23 cellular contexts compared by ENCODE assay signal in genomic region chr1:115710859-115711624, GRCh38. TPM values are rescaled to one million over a fixed set of nuclear protein-coding genes. Genes with fewer than 3 reads are reported as not detected.
A peak's percentile ranks its signal among the peaks of the same experiment; 100 is the strongest.
DNase-seq lines count a peak whose midpoint lies in the region; ATAC-seq and TF ChIP-seq lines count a peak whose summit lies in the region.
"Had no signal": no experiment of that assay in that cellular context is flagged by ENCODE, and none has a peak within 500 bp of the region (broad histone marks: within the 10 kb centered on the region; RNA-seq: fewer than 3 reads in every experiment).

No MANE protein-coding gene starts in this region.

- H3K27ac Mint-ChIP-seq in activated CD4-positive, alpha-beta memory T cell treated with anti-CD3 and anti-CD28 coated beads, Interleukin-2, amount 10 ng/mL, durations not matched to agents 7 days and 5 days = no peak overlapping the region
- H3K27ac Mint-ChIP-seq: activated naive CD4-positive, alpha-beta T cell treated with anti-CD3 and anti-CD28 coated beads for 36 hours; memory B cell; natural killer cell treated with Interleukin-12 subunit alpha and Interleukin-12 subunit beta and Interleukin-15 and Interleukin-18, amount 100 ng/mL, for 72 hours; progenitor cell of endocrine pancreas; stimulated activated naive B cell treated with anti-CD40 and anti-IgM and Interleukin-4, amounts not matched to agents 10 μg/mL and 1 μg/mL and 100 μg/mL, for 72 hours had no signal

- H3K36me3 Mint-ChIP-seq in activated CD4-positive, alpha-beta memory T cell treated with anti-CD3 and anti-CD28 coated beads, Interleukin-2, amount 10 ng/mL, durations not matched to agents 7 days and 5 days (ENCODE audit: low read depth) = no peaks in the 10 kb centered on the region
- H3K36me3 Mint-ChIP-seq: memory B cell; natural killer cell treated with Interleukin-12 subunit alpha and Interleukin-12 subunit beta and Interleukin-15 and Interleukin-18, amount 100 ng/mL, for 72 hours; stimulated activated naive B cell treated with anti-CD40 and anti-IgM and Interleukin-4, amounts not matched to agents 10 μg/mL and 1 μg/mL and 100 μg/mL, for 72 hours had no signal

- no peaks in the 10 kb centered on the region for H3K79me2 ChIP-seq in Loucy (ENCODE audit: insufficient read depth, low read length)
- H3K79me2 ChIP-seq in trophoblast cell (ENCODE audit: control insufficient read depth, insufficient read depth, low read length, poor library complexity) = peaks cover 6% of the 10 kb centered on the region

- TF ChIP-seq CTCF in Loucy (conservative IDR thresholded peaks at IDR 0.05; ENCODE audit: low read length) (no peak), heart left ventricle (IDR thresholded peaks at IDR 0.05) (no peak)

- peak overlapping the region; percentile 83 for H4K91ac ChIP-seq in trophoblast cell (ENCODE audit: low read depth, low read length)

- peaks cover 53% of the 10 kb centered on the region for H3K79me1 ChIP-seq in trophoblast cell (ENCODE audit: low read length)

- H2BK5ac ChIP-seq in trophoblast cell (ENCODE audit: low read depth, low read length, poor library complexity) = peak overlapping the region; percentile 65

- H3K27me3 Mint-ChIP-seq in activated CD4-positive, alpha-beta memory T cell treated with anti-CD3 and anti-CD28 coated beads, Interleukin-2, amount 10 ng/mL, durations not matched to agents 7 days and 5 days = peaks cover 29% of the 10 kb centered on the region
- H3K27me3 Mint-ChIP-seq: progenitor cell of endocrine pancreas had no signal

- no peaks in the 10 kb centered on the region for H4K20me1 ChIP-seq in Loucy (ENCODE audit: insufficient read depth, low read length, poor library complexity, severe bottlenecking)

- CTCF ChIA-PET in activated CD4-positive, alpha-beta memory T cell treated with anti-CD3 and anti-CD28 coated beads, Interleukin-2, amount 10 ng/mL, durations not matched to agents 7 days and 5 days (lab: Charles Lee) = interaction anchor here (2.4 kb wide), 1 partner anchor 102 kb away, joined by 9 read pairs; no protein-coding TSS in a partner anchor

- H3K4ac ChIP-seq in trophoblast cell (ENCODE audit: low read depth, low read length) = peak overlapping the region; percentile 38

- H3F3A ChIP-seq in Loucy (ENCODE audit: low read depth) = no peaks in the 10 kb centered on the region

- H2AK5ac ChIP-seq in trophoblast cell (ENCODE audit: low read length) = peak overlapping the region; percentile 98

- H2BK12ac ChIP-seq in trophoblast cell (ENCODE audit: low read length) = peak overlapping the region; percentile 75

- POLR2A ChIA-PET in activated CD4-positive, alpha-beta memory T cell treated with anti-CD3 and anti-CD28 coated beads, Interleukin-2, amount 10 ng/mL, durations not matched to agents 7 days and 5 days (lab: Charles Lee) = no interaction called here

- no peak overlapping the region for H3K4me3 Mint-ChIP-seq in activated CD4-positive, alpha-beta memory T cell treated with anti-CD3 and anti-CD28 coated beads, Interleukin-2, amount 10 ng/mL, durations not matched to agents 7 days and 5 days
- H3K4me3 Mint-ChIP-seq: activated naive CD4-positive, alpha-beta T cell treated with anti-CD3 and anti-CD28 coated beads for 36 hours; memory B cell; natural killer cell treated with Interleukin-12 subunit alpha and Interleukin-12 subunit beta and Interleukin-15 and Interleukin-18, amount 100 ng/mL, for 72 hours; stimulated activated naive B cell treated with anti-CD40 and anti-IgM and Interleukin-4, amounts not matched to agents 10 μg/mL and 1 μg/mL and 100 μg/mL, for 72 hours had no signal

- H3K27ac ChIP-seq in heart left ventricle (peak overlapping the region in 5 of 12 donors; percentile 9 to 41 (median 22)), trophoblast cell (ENCODE audit: low read depth, low read length) (no peak overlapping the region)
- H3K27ac ChIP-seq: transverse colon had no signal

- H3K9me3 ChIP-seq in Loucy (ENCODE audit: insufficient read depth, low read depth, low read length) (no peaks in the 10 kb centered on the region), heart left ventricle (no peaks in the 10 kb centered on the region), trophoblast cell (ENCODE audit: insufficient read depth, low read depth, low read length) (no peaks in the 10 kb centered on the region)
- H3K9me3 ChIP-seq: transverse colon had no signal

- peaks cover 14% of the 10 kb centered on the region for H3K4me1 ChIP-seq in Loucy (ENCODE audit: insufficient read depth, low read length, poor library complexity, severe bottlenecking)
- H3K4me1 ChIP-seq in heart left ventricle = peaks cover 0 to 48% (median 8%) of the 10 kb centered on the region in 12 donors
- H3K4me1 ChIP-seq in trophoblast cell (ENCODE audit: control insufficient read depth in 1 of 2, insufficient read depth in 2 of 2, low read length in 2 of 2) = peaks cover 46% of the 10 kb centered on the region in 2 experiments
- H3K4me1 ChIP-seq: transverse colon had no signal

- H3K4me2 ChIP-seq in Loucy (ENCODE audit: low read depth, low read length, poor library complexity, severe bottlenecking) = peak overlapping the region; percentile 8
- no peak overlapping the region for H3K4me2 ChIP-seq in trophoblast cell (ENCODE audit: low read length)

- no peak overlapping the region for H3K23ac ChIP-seq in trophoblast cell (ENCODE audit: low read length)

- H4K12ac ChIP-seq in trophoblast cell (ENCODE audit: low read depth, low read length) = peak overlapping the region; percentile 6

- H2AFZ ChIP-seq in Loucy (ENCODE audit: low read length) (peak overlapping the region; percentile 24; the same call in 1 of the 2 replicates), trophoblast cell (ENCODE audit: insufficient read depth, low read length, poor library complexity) (no peak overlapping the region)

- H3K9me2 ChIP-seq in Loucy (replicated peaks; ENCODE audit: low read depth, low read length) = no peaks in the 10 kb centered on the region

- peak overlapping the region; percentile 78 for H2BK120ac ChIP-seq in trophoblast cell (ENCODE audit: insufficient read depth, low read length, poor library complexity)

- DNase-seq in NCI-H1417 (lab: John Stamatoyannopoulos, UW) (peak in 2 of 3 experiments; percentile 8 to 33), NCI-H1417 treated with DMSO at 0.1 percent for 48 hours (lab: John Stamatoyannopoulos, UW) (no peak), heart left ventricle (peak in 2 of 5 donors; percentile 19 to 44), trophoblast cell (peak; percentile 73 to 91)
- DNase-seq in activated CD4-positive, alpha-beta memory T cell treated with anti-CD3 and anti-CD28 coated beads, Interleukin-2, amount 10 ng/mL, durations not matched to agents 7 days and 5 days = no peak
- DNase-seq in stimulated activated naive CD8-positive, alpha-beta T cell treated with anti-CD3 and anti-CD28 coated beads, Interleukin-15, Interleukin-2, amounts not matched to agents 100 U/mL and 50 U/mL, for 24 hours = no peak
- DNase-seq: activated CD4-positive, alpha-beta T cell treated with anti-CD3 and anti-CD28 coated beads, Interleukin-2, amount 50 U/mL, for 1 hour; activated naive CD4-positive, alpha-beta T cell treated with anti-CD3 and anti-CD28 coated beads for 36 hours; C1 segment of cervical spinal cord; cortex of kidney; DMS153; KBM-7; NCI-H1105; NCI-H446 treated with DMSO at 0.1 percent for 48 hours; stimulated activated naive B cell treated with anti-CD40 and anti-IgM and Interleukin-4, amounts not matched to agents 10 μg/mL and 1 μg/mL and 100 μg/mL, for 72 hours; transverse colon had no signal

- peak overlapping the region; percentile 88 for H3K14ac ChIP-seq in trophoblast cell (ENCODE audit: low read length)

- peak overlapping the region; percentile 90 for H3K18ac ChIP-seq in trophoblast cell (ENCODE audit: low read length)

- H4K8ac ChIP-seq in trophoblast cell (ENCODE audit: low read depth, low read length) = peak overlapping the region; percentile 71

- no peaks in the 10 kb centered on the region for H3K27me3 ChIP-seq in Loucy (ENCODE audit: insufficient read depth, low read length, poor library complexity, severe bottlenecking)
- peaks cover 0 to 3% (median 0%) of the 10 kb centered on the region in 9 donors for H3K27me3 ChIP-seq in heart left ventricle
- no peaks in the 10 kb centered on the region for H3K27me3 ChIP-seq in trophoblast cell (ENCODE audit: insufficient read depth, low read length)
- H3K27me3 ChIP-seq: transverse colon had no signal

- H3K36me3 ChIP-seq in Loucy (ENCODE audit: insufficient read depth, low read length) = no peaks in the 10 kb centered on the region
- peaks cover 0 to 14% (median 0%) of the 10 kb centered on the region in 9 donors for H3K36me3 ChIP-seq in heart left ventricle
- no peaks in the 10 kb centered on the region for H3K36me3 ChIP-seq in trophoblast cell (ENCODE audit: control insufficient read depth in 1 of 2, insufficient read depth in 2 of 2, low read length in 2 of 2)
- H3K36me3 ChIP-seq: transverse colon had no signal

- 35 to 47% (median 42%) methylated on average over 7 to 9 of the region's 9 CpGs for WGBS in heart left ventricle, 4 donors
- no CpG with 5 or more reads among the region's 9 CpGs for WGBS in trophoblast cell (ENCODE audit: extremely low coverage, insufficient coverage, insufficient read length)

- TF ChIP-seq POLR2A in heart left ventricle (IDR thresholded peaks at IDR 0.05) = no peak

- no peaks in the 10 kb centered on the region for H3K9me3 Mint-ChIP-seq in activated CD4-positive, alpha-beta memory T cell treated with anti-CD3 and anti-CD28 coated beads, Interleukin-2, amount 10 ng/mL, durations not matched to agents 7 days and 5 days
- H3K9me3 Mint-ChIP-seq: activated naive CD4-positive, alpha-beta T cell treated with anti-CD3 and anti-CD28 coated beads for 36 hours; memory B cell; natural killer cell treated with Interleukin-12 subunit alpha and Interleukin-12 subunit beta and Interleukin-15 and Interleukin-18, amount 100 ng/mL, for 72 hours; stimulated activated naive B cell treated with anti-CD40 and anti-IgM and Interleukin-4, amounts not matched to agents 10 μg/mL and 1 μg/mL and 100 μg/mL, for 72 hours had no signal

- H3K9ac ChIP-seq in Loucy (ENCODE audit: low read depth, low read length, poor library complexity, severe bottlenecking) (peak overlapping the region; percentile 4), trophoblast cell (ENCODE audit: low read length) (no peak overlapping the region)

- ATAC-seq in heart left ventricle (peak; percentile 15 to 44 (median 18)), HG02938 (IDR thresholded peaks at IDR 0.05; ENCODE audit: unreplicated experiment) (no peak)
- no peak for ATAC-seq in stimulated activated naive CD8-positive, alpha-beta T cell treated with anti-CD3 and anti-CD28 coated beads, Interleukin-15, Interleukin-2, amounts not matched to agents 100 U/mL and 50 U/mL, for 24 hours
- ATAC-seq: SK-N-SH treated with all-trans-retinoic acid at 6 μM for 48 hours; stimulated activated naive B cell treated with anti-CD40 and anti-IgM and Interleukin-4, amounts not matched to agents 10 μg/mL and 1 μg/mL and 100 μg/mL, for 72 hours had no signal

- intact Hi-C loops in heart left ventricle (cut with DNase I) = no loop called here

- H3K4me1 Mint-ChIP-seq in activated CD4-positive, alpha-beta memory T cell treated with anti-CD3 and anti-CD28 coated beads, Interleukin-2, amount 10 ng/mL, durations not matched to agents 7 days and 5 days = no peaks in the 10 kb centered on the region
- H3K4me1 Mint-ChIP-seq: memory B cell; stimulated activated naive B cell treated with anti-CD40 and anti-IgM and Interleukin-4, amounts not matched to agents 10 μg/mL and 1 μg/mL and 100 μg/mL, for 72 hours had no signal

- H3K4me3 ChIP-seq in Loucy (ENCODE audit: low read length, poor library complexity, severe bottlenecking) (no peak overlapping the region), heart left ventricle (no peak overlapping the region), trophoblast cell (ENCODE audit: low read depth, low read length) (no peak overlapping the region)
- H3K4me3 ChIP-seq: transverse colon had no signal

RNA-seq across cellular contexts. Expression of gene CASQ2, which starts 57.5 kb away (rescaled TPM):
- total RNA-seq in heart left ventricle = 1,000 to 10,000 TPM in 5 of 9 donors, 100 to 1,000 TPM in 4; 700 to 1,692 (median 1,156) TPM
- polyA plus RNA-seq in heart left ventricle = 100 to 1,000 TPM; 444 to 563 TPM
- 4.9 TPM in 2 replicates for polyA plus RNA-seq in trophoblast cell (2013)
- total RNA-seq in activated CD4-positive, alpha-beta memory T cell treated with anti-CD3 and anti-CD28 coated beads, Interleukin-2, amount 10 ng/mL, durations not matched to agents 7 days and 5 days = not detected
- total RNA-seq: activated naive CD4-positive, alpha-beta T cell treated with anti-CD3 and anti-CD28 coated beads for 36 hours; H1; natural killer cell treated with Interleukin-12 subunit alpha and Interleukin-12 subunit beta and Interleukin-15 and Interleukin-18, amount 100 ng/mL, for 72 hours; progenitor cell of endocrine pancreas had no signal
- polyA plus RNA-seq: H1 had no signal

Comparison
In these comparisons a context has a peak if more than half of its experiments do, and no peak if none do; other contexts are left out.
1. DNase-seq: peak in NCI-H1417 (2 of 3) and trophoblast cell (2 of 2); none in NCI-H1417 treated with DMSO at 0.1 percent for 48 hours (single experiment), activated CD4-positive, alpha-beta memory T cell treated with anti-CD3 and anti-CD28 coated beads, Interleukin-2, amount 10 ng/mL, durations not matched to agents 7 days and 5 days (single experiment) and stimulated activated naive CD8-positive, alpha-beta T cell treated with anti-CD3 and anti-CD28 coated beads, Interleukin-15, Interleukin-2, amounts not matched to agents 100 U/mL and 50 U/mL, for 24 hours (single experiment).
2. ATAC-seq: peak in heart left ventricle (4 of 4); none in HG02938 (single experiment) and stimulated activated naive CD8-positive, alpha-beta T cell treated with anti-CD3 and anti-CD28 coated beads, Interleukin-15, Interleukin-2, amounts not matched to agents 100 U/mL and 50 U/mL, for 24 hours (single experiment).
3. RNA of gene CASQ2, which starts 57.5 kb away (total RNA-seq): 700 to 1,692 TPM in heart left ventricle; not detected in activated CD4-positive, alpha-beta memory T cell treated with anti-CD3 and anti-CD28 coated beads, Interleukin-2, amount 10 ng/mL, durations not matched to agents 7 days and 5 days; every median in the first group is over 100 times any median in the second.